ENCODE assay signal across 1 cellular context in the genomic region with DNA sequence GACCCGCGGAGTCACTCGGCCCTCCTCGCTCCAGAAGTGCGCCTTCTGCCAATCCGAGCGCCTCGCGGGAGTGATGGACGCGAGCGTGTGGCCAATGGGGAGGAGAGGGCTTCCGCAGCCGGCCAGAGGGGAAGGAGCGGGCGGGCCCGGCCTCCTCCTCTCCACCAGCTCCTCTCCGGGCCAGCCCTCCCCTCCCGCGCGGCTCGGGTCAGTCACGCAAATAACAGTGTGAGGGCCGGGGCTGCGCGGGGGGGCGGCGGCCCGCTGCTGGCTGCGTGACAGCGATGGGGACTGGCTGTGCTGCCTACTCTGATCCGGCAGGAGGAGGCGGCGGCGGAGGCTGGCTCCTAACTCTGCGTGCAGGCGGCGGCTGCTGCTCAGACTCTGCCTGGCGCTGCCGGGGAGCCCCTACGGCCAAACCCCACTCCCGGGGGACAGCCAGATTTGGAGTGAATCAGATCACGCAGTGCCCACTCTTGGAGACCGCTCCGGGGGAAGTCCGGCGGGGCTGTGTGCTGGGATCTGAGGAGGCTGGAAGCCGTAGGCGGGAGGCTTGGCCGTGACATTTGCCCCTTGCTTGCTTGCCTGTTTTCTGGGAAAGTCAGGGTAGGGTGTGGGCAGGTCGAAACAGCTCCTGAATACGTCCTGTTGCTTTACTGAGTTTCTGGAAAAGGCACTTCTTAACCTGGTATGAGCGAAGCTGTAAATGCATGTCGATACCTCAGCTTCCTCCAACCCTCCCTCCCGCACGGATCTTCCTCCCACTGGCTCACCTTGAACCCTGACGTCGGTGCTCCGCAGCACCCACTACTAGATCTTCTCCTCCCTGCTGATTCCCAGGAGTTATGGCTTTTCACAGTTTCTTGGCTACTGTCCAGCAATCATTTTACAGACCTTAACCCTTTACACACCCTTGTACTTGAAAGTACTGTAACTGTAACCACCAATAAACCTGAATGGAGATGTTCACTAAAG.
TF ChIP-seq lines count a peak whose summit lies in the region.

No MANE protein-coding gene starts in this region.

TF ChIP-seq in K562, 482 proteins besides CTCF, POLR2A, EP300 and RAD21 (continued from another document and continues in another):
- TF ChIP-seq MLLT1 (IDR thresholded peaks at IDR 0.05) (peak in 1 of 2 experiments; percentile 11; a peak in 2 of 4 replicates), EP400 (IDR thresholded peaks at IDR 0.05) (peak; percentile 50; the same call in 1 of the 2 replicates), SMARCE1 (IDR thresholded peaks at IDR 0.05) (peak; percentile 54; the same call in 1 of the 2 replicates), BACH1 (tag; IDR thresholded peaks at IDR 0.05) (no peak), YY1 (IDR thresholded peaks at IDR 0.05; ENCODE audit: borderline replicate concordance in 1 of 3, control insufficient read depth in 1 of 3, extremely low read depth in 1 of 3, insufficient read depth in 3 of 3, insufficient read length in 1 of 3, insufficient replicate concordance in 2 of 3, low read depth in 1 of 3, low read length in 2 of 3) (peak in 2 of 3 experiments; percentile 62 to 66), NCOA6 (IDR thresholded peaks at IDR 0.05) (no peak), ZC3H11A (IDR thresholded peaks at IDR 0.05; ENCODE audit: low read depth, low read length) (no peak), SMAD4 (CRISPR knock-in tag; conservative IDR thresholded peaks at IDR 0.05) (peak; percentile 77), MAFF (IDR thresholded peaks at IDR 0.05; ENCODE audit: low read length) (no peak), KAT7 (CRISPR knock-in tag; IDR thresholded peaks at IDR 0.05; ENCODE audit: borderline replicate concordance) (no peak; the same call in 1 of the 2 replicates), USF2 (CRISPR knock-in tag; IDR thresholded peaks at IDR 0.05) (no peak), MAZ (CRISPR knock-in tag; conservative IDR thresholded peaks at IDR 0.05 in 1 of 2, IDR thresholded peaks at IDR 0.05 in 1 of 2) (peak; percentile 97 to 98), LEF1 (IDR thresholded peaks at IDR 0.05) (peak; percentile 71; the same call in 1 of the 2 replicates), JUN (IDR thresholded peaks at IDR 0.05; ENCODE audit: borderline replicate concordance, low read depth, low read length) (peak; percentile 19; the same call in 1 of the 2 replicates), JUN (CRISPR knock-in tag; IDR thresholded peaks at IDR 0.05; ENCODE audit: borderline replicate concordance) (no peak), FOS (IDR thresholded peaks at IDR 0.05; ENCODE audit: extremely low read depth, insufficient read length) (peak; percentile 84), CBX8 (IDR thresholded peaks at IDR 0.05; ENCODE audit: borderline replicate concordance, extremely low read depth, low read depth, low read length, poor library complexity, severe bottlenecking) (no peak), NELFE (IDR thresholded peaks at IDR 0.05; ENCODE audit: insufficient read depth, insufficient read length) (no peak), PTTG1 (tag; IDR thresholded peaks at IDR 0.05; ENCODE audit: low read depth) (no peak), ZNF668 (CRISPR knock-in tag; IDR thresholded peaks at IDR 0.05) (0 out of 2 replicates have a peak, but pooled peaks have one; percentile 25), RBM25 (IDR thresholded peaks at IDR 0.05; ENCODE audit: low read depth, low read length, severe bottlenecking) (peak; percentile 79), POLR2G (IDR thresholded peaks at IDR 0.05; ENCODE audit: low read depth, low read length) (peak; percentile 85), DPF2 (IDR thresholded peaks at IDR 0.05) (no peak; the same call in 1 of the 2 replicates), TEAD4 (IDR thresholded peaks at IDR 0.05; ENCODE audit: low read length) (no peak; the same call in 1 of the 2 replicates), TEAD4 (CRISPR knock-in tag; IDR thresholded peaks at IDR 0.05; ENCODE audit: borderline replicate concordance) (no peak), MEIS2 (IDR thresholded peaks at IDR 0.05; ENCODE audit: partially characterized antibody) (peak; percentile 87), PRDM10 (IDR thresholded peaks at IDR 0.05; ENCODE audit: partially characterized antibody) (peak; percentile 18), MXI1 (IDR thresholded peaks at IDR 0.05; ENCODE audit: low read depth, low read length) (0 out of 2 replicates have a peak, but pooled peaks have one; percentile 20), DMBX1 (CRISPR knock-in tag; IDR thresholded peaks at IDR 0.05; ENCODE audit: borderline replicate concordance) (no peak), MIER1 (IDR thresholded peaks at IDR 0.05; ENCODE audit: low read depth) (no peak), PRMT5 (CRISPR knock-in tag; IDR thresholded peaks at IDR 0.05) (no peak), ZNF146 (CRISPR knock-in tag; IDR thresholded peaks at IDR 0.05; ENCODE audit: unreplicated experiment) (no peak)
- TF ChIP-seq, protein P1, sequence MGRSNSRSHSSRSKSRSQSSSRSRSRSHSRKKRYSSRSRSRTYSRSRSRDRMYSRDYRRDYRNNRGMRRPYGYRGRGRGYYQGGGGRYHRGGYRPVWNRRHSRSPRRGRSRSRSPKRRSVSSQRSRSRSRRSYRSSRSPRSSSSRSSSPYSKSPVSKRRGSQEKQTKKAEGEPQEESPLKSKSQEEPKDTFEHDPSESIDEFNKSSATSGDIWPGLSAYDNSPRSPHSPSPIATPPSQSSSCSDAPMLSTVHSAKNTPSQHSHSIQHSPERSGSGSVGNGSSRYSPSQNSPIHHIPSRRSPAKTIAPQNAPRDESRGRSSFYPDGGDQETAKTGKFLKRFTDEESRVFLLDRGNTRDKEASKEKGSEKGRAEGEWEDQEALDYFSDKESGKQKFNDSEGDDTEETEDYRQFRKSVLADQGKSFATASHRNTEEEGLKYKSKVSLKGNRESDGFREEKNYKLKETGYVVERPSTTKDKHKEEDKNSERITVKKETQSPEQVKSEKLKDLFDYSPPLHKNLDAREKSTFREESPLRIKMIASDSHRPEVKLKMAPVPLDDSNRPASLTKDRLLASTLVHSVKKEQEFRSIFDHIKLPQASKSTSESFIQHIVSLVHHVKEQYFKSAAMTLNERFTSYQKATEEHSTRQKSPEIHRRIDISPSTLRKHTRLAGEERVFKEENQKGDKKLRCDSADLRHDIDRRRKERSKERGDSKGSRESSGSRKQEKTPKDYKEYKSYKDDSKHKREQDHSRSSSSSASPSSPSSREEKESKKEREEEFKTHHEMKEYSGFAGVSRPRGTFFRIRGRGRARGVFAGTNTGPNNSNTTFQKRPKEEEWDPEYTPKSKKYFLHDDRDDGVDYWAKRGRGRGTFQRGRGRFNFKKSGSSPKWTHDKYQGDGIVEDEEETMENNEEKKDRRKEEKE (IDR thresholded peaks at IDR 0.05; ENCODE audit: borderline replicate concordance in 1 of 2, control insufficient read depth in 1 of 2, low read depth in 2 of 2, low read length in 1 of 2) = 0 out of 4 replicates have a peak, but pooled peaks of 1 of the 2 experiments have one; percentile 73
- TF ChIP-seq, protein P2, sequence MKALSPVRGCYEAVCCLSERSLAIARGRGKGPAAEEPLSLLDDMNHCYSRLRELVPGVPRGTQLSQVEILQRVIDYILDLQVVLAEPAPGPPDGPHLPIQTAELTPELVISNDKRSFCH (CRISPR knock-in tag; IDR thresholded peaks at IDR 0.05) = no peak
- TF ChIP-seq, protein P2 (tag; IDR thresholded peaks at IDR 0.05) = no peak
- TF ChIP-seq, protein P3, sequence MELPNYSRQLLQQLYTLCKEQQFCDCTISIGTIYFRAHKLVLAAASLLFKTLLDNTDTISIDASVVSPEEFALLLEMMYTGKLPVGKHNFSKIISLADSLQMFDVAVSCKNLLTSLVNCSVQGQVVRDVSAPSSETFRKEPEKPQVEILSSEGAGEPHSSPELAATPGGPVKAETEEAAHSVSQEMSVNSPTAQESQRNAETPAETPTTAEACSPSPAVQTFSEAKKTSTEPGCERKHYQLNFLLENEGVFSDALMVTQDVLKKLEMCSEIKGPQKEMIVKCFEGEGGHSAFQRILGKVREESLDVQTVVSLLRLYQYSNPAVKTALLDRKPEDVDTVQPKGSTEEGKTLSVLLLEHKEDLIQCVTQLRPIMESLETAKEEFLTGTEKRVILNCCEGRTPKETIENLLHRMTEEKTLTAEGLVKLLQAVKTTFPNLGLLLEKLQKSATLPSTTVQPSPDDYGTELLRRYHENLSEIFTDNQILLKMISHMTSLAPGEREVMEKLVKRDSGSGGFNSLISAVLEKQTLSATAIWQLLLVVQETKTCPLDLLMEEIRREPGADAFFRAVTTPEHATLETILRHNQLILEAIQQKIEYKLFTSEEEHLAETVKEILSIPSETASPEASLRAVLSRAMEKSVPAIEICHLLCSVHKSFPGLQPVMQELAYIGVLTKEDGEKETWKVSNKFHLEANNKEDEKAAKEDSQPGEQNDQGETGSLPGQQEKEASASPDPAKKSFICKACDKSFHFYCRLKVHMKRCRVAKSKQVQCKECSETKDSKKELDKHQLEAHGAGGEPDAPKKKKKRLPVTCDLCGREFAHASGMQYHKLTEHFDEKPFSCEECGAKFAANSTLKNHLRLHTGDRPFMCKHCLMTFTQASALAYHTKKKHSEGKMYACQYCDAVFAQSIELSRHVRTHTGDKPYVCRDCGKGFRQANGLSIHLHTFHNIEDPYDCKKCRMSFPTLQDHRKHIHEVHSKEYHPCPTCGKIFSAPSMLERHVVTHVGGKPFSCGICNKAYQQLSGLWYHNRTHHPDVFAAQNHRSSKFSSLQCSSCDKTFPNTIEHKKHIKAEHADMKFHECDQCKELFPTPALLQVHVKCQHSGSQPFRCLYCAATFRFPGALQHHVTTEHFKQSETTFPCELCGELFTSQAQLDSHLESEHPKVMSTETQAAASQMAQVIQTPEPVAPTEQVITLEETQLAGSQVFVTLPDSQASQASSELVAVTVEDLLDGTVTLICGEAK (IDR thresholded peaks at IDR 0.05) = peak; percentile 50
- TF ChIP-seq, protein P3 (CRISPR knock-in tag; IDR thresholded peaks at IDR 0.05) = no peak
